ENCODE assay signal across 25 cellular contexts in genomic region chr12:18895540-18895939, GRCh38.
"Had no signal": no experiment of that assay in that cellular context is flagged by ENCODE, and none has a peak within 500 bp of the region (broad histone marks: within the 10 kb centered on the region; RNA-seq: fewer than 3 reads in every experiment).

No MANE protein-coding gene starts in this region.

- H3K9ac ChIP-seq: SK-N-SH had no signal

- H3K36me3 Mint-ChIP-seq: activated naive CD4-positive, alpha-beta T cell treated with anti-CD3 and anti-CD28 coated beads, Interleukin-2, amount 50 U/mL, for 24 hours had no signal

- H3K4me1 ChIP-seq: breast epithelium, Peyer's patch had no signal

- H3K4me3 ChIP-seq: breast epithelium, MG63, Peyer's patch had no signal

- DNase-seq: activated CD4-positive, alpha-beta T cell treated with anti-CD3 and anti-CD28 coated beads for 36 hours; activated CD4-positive, alpha-beta T cell treated with anti-CD3 and anti-CD28 coated beads, Interleukin-2, amount 50 U/mL, for 1 hour; activated CD8-positive, alpha-beta memory T cell treated with anti-CD3 and anti-CD28 coated beads, Interleukin-2, amount 50 U/mL, for 48 hours; activated CD8-positive, alpha-beta T cell treated with anti-CD3 and anti-CD28 coated beads, Interleukin-2, amount 10 ng/mL, durations not matched to agents 7 days and 5 days; activated effector memory CD4-positive, alpha-beta T cell treated with Interleukin-2 at 50 U/mL for 16 hours; activated naive CD4-positive, alpha-beta T cell; activated T-cell treated with anti-CD3 and anti-CD28 coated beads, Interleukin-2, amount 50 U/mL, for 1 hour; aorta; MG63; MV-4-11; NCI-H1092 treated with DMSO at 0.1 percent for 48 hours; NCI-H1436; NCI-H1694 treated with DMSO at 0.1 percent for 48 hours; NCI-H2029 treated with DMSO at 0.1 percent for 48 hours; NCI-H345; NCI-H510A treated with DMSO at 0.1 percent for 48 hours; Peyer's patch; SK-N-SH; T-helper 1 cell had no signal

- H3K27me3 Mint-ChIP-seq: activated naive CD4-positive, alpha-beta T cell treated with anti-CD3 and anti-CD28 coated beads, Interleukin-2, amount 50 U/mL, for 24 hours had no signal

- H3K36me3 ChIP-seq: breast epithelium, MG63, Peyer's patch, SJCRH30 had no signal

- H3K4me1 Mint-ChIP-seq: activated CD4-positive, alpha-beta T cell treated with anti-CD3 and anti-CD28 coated beads for 36 hours; activated naive CD4-positive, alpha-beta T cell treated with anti-CD3 and anti-CD28 coated beads, Interleukin-2, amount 50 U/mL, for 24 hours had no signal

- H3K27ac Mint-ChIP-seq: activated CD4-positive, alpha-beta T cell treated with anti-CD3 and anti-CD28 coated beads for 36 hours; activated CD8-positive, alpha-beta T cell treated with anti-CD3 and anti-CD28 coated beads, Interleukin-2, amount 10 ng/mL, durations not matched to agents 7 days and 5 days; activated naive CD4-positive, alpha-beta T cell treated with anti-CD3 and anti-CD28 coated beads, Interleukin-2, amount 50 U/mL, for 24 hours; activated T-helper 1 cell treated with anti-CD3 and anti-CD28 coated beads, Interleukin-12 subunit alpha, Interleukin-12 subunit beta, Interleukin-2, Interleukin-4 antibody, amounts not matched to agents 30 ng/mL and 10 ng/mL and 1 ng/mL, durations not matched to agents 14 hours and 24 hours and 36 hours had no signal

- ATAC-seq: activated CD4-positive, alpha-beta T cell treated with anti-CD3 and anti-CD28 coated beads for 36 hours; activated CD8-positive, alpha-beta T cell treated with anti-CD3 and anti-CD28 coated beads, Interleukin-2, amount 10 ng/mL, durations not matched to agents 7 days and 5 days had no signal

- H3K27ac ChIP-seq: breast epithelium, Peyer's patch, RWPE1, SJCRH30, VCaP had no signal

- H3K9me3 ChIP-seq: MG63, Peyer's patch, SJCRH30, SK-N-SH had no signal

- H3K4me3 Mint-ChIP-seq: activated CD4-positive, alpha-beta T cell treated with anti-CD3 and anti-CD28 coated beads for 36 hours; activated CD8-positive, alpha-beta T cell treated with anti-CD3 and anti-CD28 coated beads, Interleukin-2, amount 10 ng/mL, durations not matched to agents 7 days and 5 days; activated naive CD4-positive, alpha-beta T cell treated with anti-CD3 and anti-CD28 coated beads, Interleukin-2, amount 50 U/mL, for 24 hours; activated T-helper 1 cell treated with anti-CD3 and anti-CD28 coated beads, Interleukin-12 subunit alpha, Interleukin-12 subunit beta, Interleukin-2, Interleukin-4 antibody, amounts not matched to agents 30 ng/mL and 10 ng/mL and 1 ng/mL, durations not matched to agents 14 hours and 24 hours and 36 hours had no signal

- H3K27me3 ChIP-seq: breast epithelium, MG63, Peyer's patch, SJCRH30 had no signal
